In genomic region chr2:197978971-197979370, GRCh38 we compare ENCODE assay signal across 8 cellular contexts.
"Had no signal": no experiment of that assay in that cellular context is flagged by ENCODE, and none has a peak within 500 bp of the region (broad histone marks: within the 10 kb centered on the region; RNA-seq: fewer than 3 reads in every experiment).

No MANE protein-coding gene starts in this region.

- H3K9me3 ChIP-seq: HAP-1 had no signal

- H3K36me3 ChIP-seq: HAP-1 had no signal

- H3K27ac ChIP-seq: GM23248, HL-60 had no signal

- H3K4me3 ChIP-seq: GM23248, HAP-1 had no signal

- H3K4me1 ChIP-seq: HAP-1 had no signal

- ATAC-seq: HCT116, HepG2 had no signal

- DNase-seq: GM23248, GOT3, H7, HFFc6 had no signal
